ENCODE assay signal across 1 cellular context in the genomic region with DNA sequence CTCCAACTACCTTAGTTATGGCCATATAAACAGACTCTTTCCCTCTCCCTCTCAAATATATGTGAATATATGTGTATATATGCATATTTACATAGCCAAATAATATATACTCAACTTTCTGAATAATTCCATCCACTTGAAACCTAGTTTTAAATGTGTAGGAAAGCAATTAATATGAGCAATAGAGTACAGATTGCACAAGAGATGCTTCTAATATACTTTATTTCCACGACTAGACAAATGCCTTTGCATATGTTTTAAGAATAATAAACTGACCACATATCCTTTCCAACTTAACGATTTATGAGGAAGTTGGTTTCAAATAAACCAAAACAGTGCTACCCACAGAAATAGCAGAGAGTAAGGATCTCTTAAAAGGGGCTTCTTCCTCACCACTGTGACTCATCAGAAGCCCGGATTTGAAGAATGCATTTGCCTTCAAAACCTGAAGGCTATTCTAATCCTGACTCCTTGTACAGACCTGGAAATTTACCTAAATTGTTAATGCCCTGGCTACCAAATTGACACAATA.
TF ChIP-seq lines count a peak whose summit lies in the region.

No MANE protein-coding gene starts in this region.

TF ChIP-seq in HepG2, 621 proteins besides CTCF, POLR2A, EP300 and RAD21 (continued from another document):
- TF ChIP-seq, protein P1, sequence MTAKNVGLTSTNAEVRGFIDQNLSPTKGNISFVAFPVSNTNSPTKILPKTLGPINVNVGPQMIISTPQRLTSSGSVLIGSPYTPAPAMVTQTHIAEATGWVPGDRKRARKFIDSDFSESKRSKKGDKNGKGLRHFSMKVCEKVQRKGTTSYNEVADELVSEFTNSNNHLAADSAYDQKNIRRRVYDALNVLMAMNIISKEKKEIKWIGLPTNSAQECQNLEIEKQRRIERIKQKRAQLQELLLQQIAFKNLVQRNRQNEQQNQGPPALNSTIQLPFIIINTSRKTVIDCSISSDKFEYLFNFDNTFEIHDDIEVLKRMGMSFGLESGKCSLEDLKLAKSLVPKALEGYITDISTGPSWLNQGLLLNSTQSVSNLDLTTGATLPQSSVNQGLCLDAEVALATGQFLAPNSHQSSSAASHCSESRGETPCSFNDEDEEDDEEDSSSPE (CRISPR knock-in tag; IDR thresholded peaks at IDR 0.05), result no peak
- TF ChIP-seq ZNF33A (CRISPR knock-in tag; IDR thresholded peaks at IDR 0.05; ENCODE audit: borderline replicate concordance) (no peak), ZNF558 (CRISPR knock-in tag; IDR thresholded peaks at IDR 0.05; ENCODE audit: borderline replicate concordance) (no peak), ZHX2 (IDR thresholded peaks at IDR 0.05; ENCODE audit: low read depth) (no peak), ZHX2 (CRISPR knock-in tag; IDR thresholded peaks at IDR 0.05; ENCODE audit: borderline replicate concordance) (no peak), MNT (IDR thresholded peaks at IDR 0.05) (no peak), FOXO1 (CRISPR knock-in tag; IDR thresholded peaks at IDR 0.05) (no peak), ZNF431 (CRISPR knock-in tag; IDR thresholded peaks at IDR 0.05; ENCODE audit: borderline replicate concordance, low read depth) (no peak), ARID4A (CRISPR knock-in tag; IDR thresholded peaks at IDR 0.05; ENCODE audit: borderline replicate concordance) (no peak)
- TF ChIP-seq, protein P2, sequence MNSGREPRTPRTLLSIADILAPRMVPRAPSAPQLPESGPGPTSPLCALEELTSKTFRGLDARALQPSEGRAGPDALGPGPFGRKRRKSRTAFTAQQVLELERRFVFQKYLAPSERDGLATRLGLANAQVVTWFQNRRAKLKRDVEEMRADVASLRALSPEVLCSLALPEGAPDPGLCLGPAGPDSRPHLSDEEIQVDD (CRISPR knock-in tag; IDR thresholded peaks at IDR 0.05; ENCODE audit: borderline replicate concordance), result no peak
